ENCODE assay signal across 7 cellular contexts in the genomic region with DNA sequence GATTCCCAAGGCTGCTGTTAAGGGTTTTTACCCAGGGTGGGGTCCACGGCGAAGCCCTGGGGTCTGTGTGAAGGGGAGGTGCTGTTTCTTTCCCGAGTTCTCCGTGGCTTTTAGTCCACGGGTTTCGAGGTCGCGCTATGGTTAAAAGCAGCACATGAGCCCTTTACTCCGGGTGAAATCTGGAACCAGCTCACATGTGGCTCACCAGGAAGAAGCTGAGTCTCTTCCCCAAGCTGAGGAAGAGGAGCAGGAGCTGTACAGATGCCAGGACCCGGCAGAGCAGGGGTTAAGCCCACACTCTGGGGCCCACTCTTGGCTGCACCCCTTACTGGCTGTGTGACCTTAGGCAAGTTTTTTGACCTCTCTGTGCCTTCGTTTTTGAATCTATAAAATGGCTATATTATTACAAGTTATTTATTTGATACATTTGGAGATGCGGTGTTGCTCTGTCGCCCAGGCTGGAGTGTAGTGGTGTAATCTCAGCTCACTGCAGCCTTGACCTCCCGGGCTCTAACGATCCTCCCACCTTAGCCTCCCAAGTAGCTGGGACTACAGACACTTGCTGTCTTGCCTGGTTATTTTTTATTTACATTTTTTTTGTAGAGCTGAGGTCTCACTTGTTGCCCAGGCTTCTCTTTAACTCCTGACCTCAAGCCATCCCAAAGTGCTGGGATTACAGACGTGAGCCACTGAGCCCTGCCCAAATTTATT.
DNase-seq lines count a peak whose midpoint lies in the region; ATAC-seq lines count a peak whose summit lies in the region.

No MANE protein-coding gene starts in this region.

- H2AFZ ChIP-seq in mesenchymal stem cell (ENCODE audit: low read depth, low read length), result no peak overlapping the region

- H3K36me3 ChIP-seq in HUES64 (ENCODE audit: insufficient read depth, low read length) (no peaks in the 10 kb centered on the region), duodenal mucosa (ENCODE audit: control insufficient read depth in 1 of 2, insufficient read depth in 2 of 2, low read length in 2 of 2) (no peaks in the 10 kb centered on the region), mesenchymal stem cell (ENCODE audit: control insufficient read depth in 1 of 2, insufficient read depth in 2 of 2, low read depth in 1 of 2, low read length in 2 of 2) (no peaks in the 10 kb centered on the region), urinary bladder (ENCODE audit: insufficient read depth) (no peaks in the 10 kb centered on the region)

- H2AK5ac ChIP-seq in mesenchymal stem cell (ENCODE audit: low read length, severe bottlenecking), result no peak overlapping the region

- peak overlapping the region; percentile 82 for H3K4me3 ChIP-seq in HUES64 (ENCODE audit: low read length)
- H3K4me3 ChIP-seq in duodenal mucosa (ENCODE audit: low read depth in 1 of 2, low read length in 2 of 2), result peak overlapping the region; percentile 40 to 53
- peak overlapping the region in 1 of 2 experiments; percentile 81 for H3K4me3 ChIP-seq in mesenchymal stem cell (ENCODE audit: insufficient read depth in 1 of 2, low read depth in 1 of 2, low read length in 2 of 2)
- H3K4me3 ChIP-seq in urinary bladder (ENCODE audit: low read depth, low read length), result peak overlapping the region; percentile 24

- peak overlapping the region; percentile 78 for H3K27ac ChIP-seq in HUES64 (ENCODE audit: low read depth, low read length)
- H3K27ac ChIP-seq in duodenal mucosa (ENCODE audit: low read depth, low read length), result no peak overlapping the region
- H3K27ac ChIP-seq in mesenchymal stem cell (ENCODE audit: low read length, poor library complexity, severe bottlenecking), result no peak overlapping the region
- no peak overlapping the region for H3K27ac ChIP-seq in urinary bladder (ENCODE audit: low read depth)

- peaks cover 25% of the 10 kb centered on the region for H3K4me1 ChIP-seq in HUES64 (ENCODE audit: insufficient read depth, low read length)
- H3K4me1 ChIP-seq in duodenal mucosa (ENCODE audit: control insufficient read depth in 1 of 2, insufficient read depth in 2 of 2, low read length in 2 of 2), result no peaks in the 10 kb centered on the region
- H3K4me1 ChIP-seq in mesenchymal stem cell (ENCODE audit: control insufficient read depth, insufficient read depth, low read depth, low read length), result no peaks in the 10 kb centered on the region
- H3K4me1 ChIP-seq in urinary bladder (ENCODE audit: insufficient read depth), result no peaks in the 10 kb centered on the region

- H3K27me3 ChIP-seq in HUES64 (ENCODE audit: insufficient read depth, low read length) (no peaks in the 10 kb centered on the region), duodenal mucosa (ENCODE audit: control insufficient read depth in 1 of 2, insufficient read depth in 2 of 2, low read length in 2 of 2) (peaks cover 0 to 10% of the 10 kb centered on the region in 2 donors), mesenchymal stem cell (ENCODE audit: control insufficient read depth in 1 of 2, insufficient read depth in 1 of 2, low read length in 2 of 2) (peaks cover 0 to 6% of the 10 kb centered on the region in 2 experiments)

- H3K9me3 ChIP-seq in HUES64 (ENCODE audit: insufficient read depth, low read depth, low read length) (peaks cover 9% of the 10 kb centered on the region), duodenal mucosa (ENCODE audit: control insufficient read depth in 1 of 2, low read length in 2 of 2) (no peaks in the 10 kb centered on the region), mesenchymal stem cell (ENCODE audit: control insufficient read depth, low read length) (peaks cover 4% of the 10 kb centered on the region)

- WGBS in HUES64, result 29% methylated on average over 12 of the region's 16 CpGs
- 31% methylated on average over 14 of the region's 16 CpGs for WGBS in mesenchymal stem cell
- 29% methylated on average over 16 of the region's 16 CpGs for WGBS in urinary bladder

- H2BK15ac ChIP-seq in mesenchymal stem cell (ENCODE audit: low read depth, poor library complexity, severe bottlenecking), result no peak overlapping the region

- no peak for ATAC-seq in GM21447 (IDR thresholded peaks at IDR 0.05; ENCODE audit: unreplicated experiment)

- peak overlapping the region; percentile 67 for H3K4me2 ChIP-seq in mesenchymal stem cell (ENCODE audit: low read length, poor library complexity, severe bottlenecking)

- H2BK5ac ChIP-seq in mesenchymal stem cell (ENCODE audit: low read depth, low read length, poor library complexity, severe bottlenecking), result no peak overlapping the region

- H3K18ac ChIP-seq in mesenchymal stem cell (ENCODE audit: low read depth in 1 of 2, low read length in 2 of 2), result no peak overlapping the region

- no peak overlapping the region for H3K23ac ChIP-seq in mesenchymal stem cell (ENCODE audit: low read length in 2 of 2)

- H3K4ac ChIP-seq in mesenchymal stem cell (ENCODE audit: low read depth in 1 of 2, low read length in 2 of 2), result no peak overlapping the region

- H4K8ac ChIP-seq in mesenchymal stem cell (ENCODE audit: low read length), result no peak overlapping the region

- no peak overlapping the region for H2BK120ac ChIP-seq in mesenchymal stem cell (ENCODE audit: low read depth, low read length)

- H4K91ac ChIP-seq in mesenchymal stem cell (ENCODE audit: low read length), result no peak overlapping the region

- peak overlapping the region; percentile 78 for H3K9ac ChIP-seq in HUES64 (ENCODE audit: low read depth, low read length)
- H3K9ac ChIP-seq in duodenal mucosa (ENCODE audit: low read depth in 1 of 2, low read length in 2 of 2), result no peak overlapping the region
- peak overlapping the region; percentile 89 for H3K9ac ChIP-seq in mesenchymal stem cell (ENCODE audit: low read length)

- DNase-seq in mesenchymal stem cell, result no peak
- DNase-seq in NCI-H1436 treated with DMSO at 0.1 percent for 48 hours (lab: John Stamatoyannopoulos, UW), result no peak
- DNase-seq in dermis blood vessel endothelial cell, result no peak

- H3K79me1 ChIP-seq in mesenchymal stem cell (replicated peaks; ENCODE audit: low read length, poor library complexity, severe bottlenecking), result no peaks in the 10 kb centered on the region

- no peak overlapping the region for H3K14ac ChIP-seq in mesenchymal stem cell (ENCODE audit: low read length in 2 of 2)

- no peak overlapping the region for H2BK12ac ChIP-seq in mesenchymal stem cell (ENCODE audit: low read length in 2 of 2)

Comparison
In these comparisons a context has a peak if more than half of its experiments do, and no peak if none do; other contexts are left out.
1. H3K9ac ChIP-seq: peak in HUES64 (single experiment) and mesenchymal stem cell (single experiment); none in duodenal mucosa (0 of 2).